Comparison of ENCODE assay signal across 9 cellular contexts in the genomic region with DNA sequence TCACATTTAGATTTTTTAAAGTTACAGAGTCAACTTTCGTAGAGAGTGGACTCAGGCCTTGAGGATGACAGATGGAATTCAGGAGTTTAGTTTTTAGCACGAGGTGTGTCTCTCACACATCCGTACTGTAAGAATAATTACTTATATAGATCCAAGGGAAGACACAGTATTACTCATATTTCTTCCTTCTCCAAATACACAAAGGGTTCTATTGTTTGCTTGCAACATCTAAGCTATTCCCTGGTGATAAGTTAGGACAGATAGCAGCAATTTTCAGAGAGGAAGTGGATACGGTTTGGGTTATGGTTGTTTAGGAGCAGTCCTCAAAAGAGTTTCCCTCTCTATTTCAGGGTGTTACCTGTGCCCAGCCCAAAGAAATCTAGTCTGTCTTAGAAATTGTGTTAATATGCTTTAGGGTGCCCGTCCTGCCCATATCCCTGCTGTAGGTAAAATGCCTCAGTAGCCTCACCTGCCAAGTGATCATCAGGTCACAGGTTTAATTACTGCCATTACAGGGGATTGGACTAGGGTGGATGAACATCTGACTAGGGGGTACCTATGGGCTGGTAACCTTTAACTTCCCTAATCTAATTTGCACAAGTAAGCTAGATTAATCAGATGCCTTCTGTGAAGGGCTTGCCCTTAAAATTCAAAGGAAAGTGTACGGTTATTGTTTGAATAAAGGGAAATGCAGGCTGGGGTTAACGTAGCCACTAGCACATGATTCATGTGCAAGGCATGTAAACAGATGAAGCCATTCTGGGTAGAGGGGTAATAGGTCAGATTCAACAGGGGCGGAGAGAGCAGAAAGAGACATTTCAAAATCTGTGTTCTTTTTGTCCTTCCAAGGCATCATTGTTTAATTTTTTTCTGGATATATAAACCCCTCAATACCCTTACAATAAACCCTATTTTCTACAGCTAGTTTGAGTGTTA. TPM values are rescaled to one million over a fixed set of nuclear protein-coding genes. Genes with fewer than 3 reads are reported as not detected.
DNase-seq lines count a peak whose midpoint lies in the region; ATAC-seq and TF ChIP-seq lines count a peak whose summit lies in the region.
"Had no signal": no experiment of that assay in that cellular context is flagged by ENCODE, and none has a peak within 500 bp of the region (broad histone marks: within the 10 kb centered on the region; RNA-seq: fewer than 3 reads in every experiment).

No MANE protein-coding gene starts in this region.

- 0 out of 4 replicates have a peak, but pooled peaks cover 0 to 3% of the 10 kb centered on the region in 2 experiments for H3K36me3 ChIP-seq in HCT116 (ENCODE audit: control insufficient read depth in 1 of 2, insufficient read depth in 2 of 2, low read length in 2 of 2)
- no peaks in the 10 kb centered on the region for H3K36me3 ChIP-seq in smooth muscle cell (ENCODE audit: low read depth)
- H3K36me3 ChIP-seq in esophagus squamous epithelium = no peaks in the 10 kb centered on the region

- in situ Hi-C loops in SK-MEL-5 (cut with HindIII; ENCODE audit: low pct_unique_long_range_greater_than_20kb, low sequenced_read_pairs) = no loop called here

- intact Hi-C loops in HCT116 (cut with micrococcal nuclease) (no loop called here), esophagus squamous epithelium (cut with DNase I) (no loop called here)

- H3K9me3 ChIP-seq in HCT116 (ENCODE audit: control insufficient read depth in 1 of 2, insufficient read depth in 1 of 2, low read depth in 1 of 2, low read length in 2 of 2) = no peaks in the 10 kb centered on the region
- H3K9me3 ChIP-seq in smooth muscle cell (replicated peaks; ENCODE audit: low read depth) = no peaks in the 10 kb centered on the region
- no peaks in the 10 kb centered on the region for H3K9me3 ChIP-seq in esophagus squamous epithelium

- RAD21 ChIA-PET in HCT116 (lab: Charles Lee; ENCODE audit: low non-redundant PET in 1 of 2, low total read pairs in 2 of 2, uncharacterized antibody in 2 of 2, unreplicated experiment in 2 of 2) = no interaction called here

- TF ChIP-seq CTCF in HCT116 (IDR thresholded peaks at IDR 0.05 in 2 of 3, conservative IDR thresholded peaks at IDR 0.05 in 1 of 3; ENCODE audit: borderline replicate concordance in 1 of 3, insufficient read depth in 1 of 3, low read depth in 2 of 3, low read length in 2 of 3) (no peak), foreskin keratinocyte (conservative IDR thresholded peaks at IDR 0.05) (no peak), smooth muscle cell (IDR thresholded peaks at IDR 0.05; ENCODE audit: borderline replicate concordance, insufficient read depth, poor library complexity, severe bottlenecking) (no peak), esophagus squamous epithelium (IDR thresholded peaks at IDR 0.05) (no peak)

- BruUV-seq in HCT116 (replicated peaks; lab: Mats Ljungman, UMichigan) = TSS peak; percentile 92

- peak; percentile 74 for DNase-seq in HCT116 (ENCODE audit: low read depth, low spot score)
- DNase-seq in SK-MEL-5 (ENCODE audit: low read depth, low spot score) = peak; percentile 83
- DNase-seq in foreskin keratinocyte = peak; percentile 91 to 95
- no peak for DNase-seq in smooth muscle cell (lab: John Stamatoyannopoulos, UW; ENCODE audit: unreplicated experiment)
- no peak for DNase-seq in NCI-H1694 (lab: John Stamatoyannopoulos, UW)
- DNase-seq in esophagus squamous epithelium (lab: John Stamatoyannopoulos, UW) = no peak
- DNase-seq in NCI-H2171 (lab: John Stamatoyannopoulos, UW) = no peak
- no peak for DNase-seq in stimulated activated CD4-positive, alpha-beta T cell treated with anti-CD3 and anti-CD28 coated beads, Interleukin-4, amount 100 ng/mL, for 24 hours
- DNase-seq: nucleus accumbens had no signal

- 40% methylated on average over 8 of the region's 8 CpGs for WGBS in smooth muscle cell (ENCODE audit: low lambda C conversion rate)
- WGBS in esophagus squamous epithelium, 2 donors = 41 to 42% methylated on average over 8 of the region's 8 CpGs

- H3K79me2 ChIP-seq in HCT116 (ENCODE audit: insufficient read depth, low read length) (no peaks in the 10 kb centered on the region), smooth muscle cell (ENCODE audit: low read depth) (no peaks in the 10 kb centered on the region)

- ATAC-seq in HCT116 (peak; percentile 81), foreskin keratinocyte (peak; percentile 69)

- TF ChIP-seq RAD21 in HCT116 (IDR thresholded peaks at IDR 0.05; ENCODE audit: low read depth) = no peak

- H4K20me1 ChIP-seq in HCT116 (ENCODE audit: insufficient read depth) (no peaks in the 10 kb centered on the region), smooth muscle cell (ENCODE audit: low read depth) (no peaks in the 10 kb centered on the region)

- CTCF ChIA-PET in HCT116 (lab: Charles Lee) = no interaction called here

- H3K9ac ChIP-seq in HCT116 (ENCODE audit: low read length) (peak overlapping the region; percentile 38), smooth muscle cell (ENCODE audit: low read depth) (peak overlapping the region; percentile 77)

- H3K4me3 ChIP-seq in HCT116 (replicated peaks in 1 of 2; ENCODE audit: low read depth in 1 of 2, low read length in 2 of 2) (peak overlapping the region in 1 of 2 experiments; percentile 41; a peak in 2 of 4 replicates), smooth muscle cell (no peak overlapping the region), esophagus squamous epithelium (no peak overlapping the region)

- H3K4me2 ChIP-seq in HCT116 (ENCODE audit: low read length) (peak overlapping the region; percentile 73), smooth muscle cell (peak overlapping the region; percentile 77)

- H3K4me1 ChIP-seq in HCT116 (ENCODE audit: control insufficient read depth in 1 of 2, insufficient read depth in 2 of 2, low read length in 2 of 2) = peaks cover 31 to 41% of the 10 kb centered on the region in 2 experiments
- H3K4me1 ChIP-seq in foreskin keratinocyte = peaks cover 23% of the 10 kb centered on the region
- H3K4me1 ChIP-seq in smooth muscle cell (ENCODE audit: low read depth) = no peaks in the 10 kb centered on the region
- peaks cover 0 to 20% (median 13%) of the 10 kb centered on the region in 3 donors for H3K4me1 ChIP-seq in esophagus squamous epithelium

- H3F3A ChIP-seq in smooth muscle cell (ENCODE audit: low read depth) = peaks cover 9% of the 10 kb centered on the region

- no peaks in the 10 kb centered on the region for H3K27me3 ChIP-seq in HCT116 (ENCODE audit: insufficient read depth, low read length)
- H3K27me3 ChIP-seq in foreskin keratinocyte = no peaks in the 10 kb centered on the region
- H3K27me3 ChIP-seq in smooth muscle cell (ENCODE audit: low read depth) = no peaks in the 10 kb centered on the region
- H3K27me3 ChIP-seq in esophagus squamous epithelium = no peaks in the 10 kb centered on the region

- H3K27ac ChIP-seq in HCT116 (ENCODE audit: low read depth, low read length) (peak overlapping the region; percentile 73), foreskin keratinocyte (peak overlapping the region; percentile 95), smooth muscle cell (ENCODE audit: low read depth) (peak overlapping the region; percentile 94), esophagus squamous epithelium (peak overlapping the region in 2 of 4 donors; percentile 9 to 30)

- H3K9me2 ChIP-seq in HCT116 (ENCODE audit: insufficient read depth) = no peaks in the 10 kb centered on the region

- POLR2A ChIA-PET in HCT116 (lab: Charles Lee) = interaction anchor here (0.5 kb wide), 1 partner anchor 308 kb away, joined by 4 read pairs; no protein-coding TSS in a partner anchor

- TF ChIP-seq POLR2A in HCT116 (IDR thresholded peaks at IDR 0.05; ENCODE audit: borderline replicate concordance, extremely low read depth, insufficient read depth, insufficient read length) = no peak
- TF ChIP-seq POLR2A in esophagus squamous epithelium (IDR thresholded peaks at IDR 0.05) = no peak

- H2AFZ ChIP-seq in HCT116 (ENCODE audit: low read depth, low read length, poor library complexity, severe bottlenecking) (peak overlapping the region; percentile 88), smooth muscle cell (ENCODE audit: low read depth) (no peak overlapping the region)

TF ChIP-seq in HCT116, 20 proteins besides CTCF, POLR2A, EP300 and RAD21 (continues in another document):
- TF ChIP-seq TCF7L2 (IDR thresholded peaks at IDR 0.05; ENCODE audit: borderline replicate concordance, extremely low read depth, insufficient read depth, insufficient read length) (no peak), SP1 (IDR thresholded peaks at IDR 0.05; ENCODE audit: low read depth) (no peak), ZBTB33 (IDR thresholded peaks at IDR 0.05; ENCODE audit: extremely low read depth, insufficient replicate concordance, low read length) (no peak), MAX (IDR thresholded peaks at IDR 0.05) (no peak), POLR2AphosphoS5 (IDR thresholded peaks at IDR 0.05; ENCODE audit: low read depth, low read length) (no peak)
- TF ChIP-seq, protein P1, sequence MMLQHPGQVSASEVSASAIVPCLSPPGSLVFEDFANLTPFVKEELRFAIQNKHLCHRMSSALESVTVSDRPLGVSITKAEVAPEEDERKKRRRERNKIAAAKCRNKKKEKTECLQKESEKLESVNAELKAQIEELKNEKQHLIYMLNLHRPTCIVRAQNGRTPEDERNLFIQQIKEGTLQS (IDR thresholded peaks at IDR 0.05) = no peak

RNA-seq across cellular contexts. Expression of gene PPP3CA, which starts 8.7 kb away (rescaled TPM):
- total RNA-seq in HCT116 (2021; ENCODE audit: unreplicated experiment) (133 TPM), foreskin keratinocyte (53.3 and 60.3 TPM in 2 replicates), smooth muscle cell (70.4 and 96.1 TPM in 2 replicates), esophagus squamous epithelium (10 to 100 TPM; 13.3 to 25.7 (median 17.5) TPM)
- polyA plus RNA-seq in HCT116 (2012) = 34.1 and 53.4 TPM in 2 replicates
- 9.7 and 10.8 TPM in 2 replicates for total RNA-seq in SK-MEL-5 (2014; rRNA removed; shearing (Covaris generic))
- 9.1 TPM in 2 replicates for polyA plus RNA-seq in SK-MEL-5 (2015; cell fraction: cytosol; rRNA removed)
- 3.6 and 4.6 TPM in 2 replicates for polyA plus RNA-seq in SK-MEL-5 (2015; cell fraction: nucleus; rRNA removed)
- polyA plus RNA-seq in foreskin keratinocyte (20.5 and 20.9 TPM in 2 replicates), smooth muscle cell (16.2 and 18.6 TPM in 2 replicates)

Comparison
In these comparisons a context has a peak if more than half of its experiments do, and no peak if none do; other contexts are left out.
1. DNase-seq: peak in HCT116 (single experiment), SK-MEL-5 (single experiment) and foreskin keratinocyte (2 of 2); none in smooth muscle cell (single experiment), NCI-H1694 (single experiment), esophagus squamous epithelium (single experiment), NCI-H2171 (single experiment) and stimulated activated CD4-positive, alpha-beta T cell treated with anti-CD3 and anti-CD28 coated beads, Interleukin-4, amount 100 ng/mL, for 24 hours (single experiment).